8 cellular contexts compared by ENCODE assay signal in genomic region chr7:94654764-94655561, GRCh38. TPM values are rescaled to one million over a fixed set of nuclear protein-coding genes. Genes with fewer than 3 reads are reported as not detected.
DNase-seq lines count a peak whose midpoint lies in the region; ATAC-seq and TF ChIP-seq lines count a peak whose summit lies in the region.

No MANE protein-coding gene starts in this region.

- peaks cover 34% of the 10 kb centered on the region for H3K27me3 ChIP-seq in CD4-positive, CD25-positive, alpha-beta regulatory T cell (ENCODE audit: control insufficient read depth, insufficient read depth, low read length)
- no peaks in the 10 kb centered on the region for H3K27me3 ChIP-seq in WERI-Rb-1 (ENCODE audit: insufficient read depth, low read depth, severe bottlenecking)

- H3K27ac Mint-ChIP-seq in CD4-positive, CD25-positive, alpha-beta regulatory T cell: no peak overlapping the region
- H3K27ac Mint-ChIP-seq in nephron: peak overlapping the region; percentile 81 to 96 (median 91)

- H3K4me3 Mint-ChIP-seq in CD4-positive, CD25-positive, alpha-beta regulatory T cell: peak overlapping the region; percentile 67 to 89 (median 76)
- H3K4me3 Mint-ChIP-seq in nephron: peak overlapping the region; percentile 88 to 93 (median 90)

- H3K36me3 ChIP-seq in CD4-positive, CD25-positive, alpha-beta regulatory T cell (ENCODE audit: control insufficient read depth, insufficient read depth, low read length): no peaks in the 10 kb centered on the region
- H3K36me3 ChIP-seq in WERI-Rb-1: peaks cover 11% of the 10 kb centered on the region

- H3K4me3 ChIP-seq in CD4-positive, CD25-positive, alpha-beta regulatory T cell (ENCODE audit: low read depth, low read length): peak overlapping the region; percentile 56
- H3K4me3 ChIP-seq in WERI-Rb-1 (ENCODE audit: low read depth, low read length): peak overlapping the region; percentile 78
- H3K4me3 ChIP-seq in fibroblast of pulmonary artery (replicated peaks; ENCODE audit: low read depth, low read length): peak overlapping the region; percentile 79

- no peak for TF ChIP-seq CTCF in WERI-Rb-1 (IDR thresholded peaks at IDR 0.05; ENCODE audit: low read depth, low read length)
- no peak for TF ChIP-seq CTCF in fibroblast of pulmonary artery (IDR thresholded peaks at IDR 0.05; ENCODE audit: low read length, missing control alignments)
- TF ChIP-seq CTCF in nephron (IDR thresholded peaks at IDR 0.05; ENCODE audit: unreplicated experiment in 3 of 3): no peak

- peaks cover 0 to 2% (median 0%) of the 10 kb centered on the region in 7 donors for H3K9me3 Mint-ChIP-seq in CD4-positive, CD25-positive, alpha-beta regulatory T cell
- peaks cover 2% of the 10 kb centered on the region for H3K9me3 Mint-ChIP-seq in nephron

- no peaks in the 10 kb centered on the region for H3K9me3 ChIP-seq in CD4-positive, CD25-positive, alpha-beta regulatory T cell (ENCODE audit: control insufficient read depth in 2 of 2, low read length in 2 of 2)
- H3K9me3 ChIP-seq in WERI-Rb-1 (ENCODE audit: severe bottlenecking): no peaks in the 10 kb centered on the region

- H3K27ac ChIP-seq in CD4-positive, CD25-positive, alpha-beta regulatory T cell (ENCODE audit: insufficient read depth, low read length, poor library complexity, severe bottlenecking): no peak overlapping the region
- peak overlapping the region; percentile 95 for H3K27ac ChIP-seq in WERI-Rb-1

- H3K4me1 Mint-ChIP-seq in CD4-positive, CD25-positive, alpha-beta regulatory T cell: peaks cover 0 to 24% (median 12%) of the 10 kb centered on the region in 4 donors
- peaks cover 26% of the 10 kb centered on the region for H3K4me1 Mint-ChIP-seq in nephron

- ATAC-seq in CD4-positive, CD25-positive, alpha-beta regulatory T cell (ENCODE audit: low read depth in 2 of 2): no peak
- no peak for ATAC-seq in HG02981 (IDR thresholded peaks at IDR 0.05; ENCODE audit: unreplicated experiment)

- H3K36me3 Mint-ChIP-seq in CD4-positive, CD25-positive, alpha-beta regulatory T cell: no peaks in the 10 kb centered on the region
- H3K36me3 Mint-ChIP-seq in nephron (ENCODE audit: low read depth): peaks cover 4% of the 10 kb centered on the region

- H3K27me3 Mint-ChIP-seq in CD4-positive, CD25-positive, alpha-beta regulatory T cell: peaks cover 48% of the 10 kb centered on the region
- H3K27me3 Mint-ChIP-seq in nephron (ENCODE audit: low read depth): peaks cover 5% of the 10 kb centered on the region

- H3K4me1 ChIP-seq in CD4-positive, CD25-positive, alpha-beta regulatory T cell (ENCODE audit: control insufficient read depth, insufficient read depth, low read length, poor library complexity, severe bottlenecking): peaks cover 20% of the 10 kb centered on the region

- DNase-seq in CD4-positive, CD25-positive, alpha-beta regulatory T cell: peak in 1 of 3 donors; percentile 3
- peak; percentile 50 for DNase-seq in HT1080 (ENCODE audit: low read depth)
- DNase-seq in WERI-Rb-1: peak; percentile 23
- DNase-seq in fibroblast of pulmonary artery (ENCODE audit: low read depth): peak; percentile 61
- DNase-seq in iPS-NIHi7 (ENCODE audit: extremely low spot score): no peak
- no peak for DNase-seq in NCI-H1436 treated with DMSO at 0.1 percent for 48 hours (lab: John Stamatoyannopoulos, UW)

RNA-seq across cellular contexts. Expression of gene SGCE, which starts 1.0 kb away (rescaled TPM):
- total RNA-seq in CD4-positive, CD25-positive, alpha-beta regulatory T cell: 1.5 TPM
- 1 to 10 TPM in 1 of 4 donors, under 1 TPM in 2, not detected in 1; 0.14 to 1.8 (median 0.56) TPM for polyA plus RNA-seq in CD4-positive, CD25-positive, alpha-beta regulatory T cell
- 32.8 and 49.1 TPM in 2 replicates for total RNA-seq in HT1080 (2014; rRNA removed; shearing (Covaris generic))
- 47.0 and 58.6 TPM in 2 replicates for polyA plus RNA-seq in HT1080 (2015; cell fraction: cytosol; rRNA removed)
- polyA plus RNA-seq in HT1080 (2015; cell fraction: nucleus; rRNA removed): 58.4 and 60.7 TPM in 2 replicates

Comparison
In these comparisons a context has a peak if more than half of its experiments do, and no peak if none do; other contexts are left out.
1. DNase-seq: peak in HT1080 (single experiment), WERI-Rb-1 (single experiment) and fibroblast of pulmonary artery (single experiment); none in iPS-NIHi7 (single experiment) and NCI-H1436 treated with DMSO at 0.1 percent for 48 hours (single experiment).
2. H3K27ac Mint-ChIP-seq: peak in nephron (3 of 3); none in CD4-positive, CD25-positive, alpha-beta regulatory T cell (0 of 3).
3. RNA of gene SGCE, which starts 1.0 kb away (total RNA-seq): 32.8 to 49.1 TPM in HT1080; 1.5 TPM in CD4-positive, CD25-positive, alpha-beta regulatory T cell (single experiment); every median in the first group is over 10 times any median in the second.
4. Peak in every context shown above with its lines, with median percentiles within 50 percentile points of each other: H3K4me3 ChIP-seq.